ENCODE assay signal across 26 cellular contexts in the genomic region with DNA sequence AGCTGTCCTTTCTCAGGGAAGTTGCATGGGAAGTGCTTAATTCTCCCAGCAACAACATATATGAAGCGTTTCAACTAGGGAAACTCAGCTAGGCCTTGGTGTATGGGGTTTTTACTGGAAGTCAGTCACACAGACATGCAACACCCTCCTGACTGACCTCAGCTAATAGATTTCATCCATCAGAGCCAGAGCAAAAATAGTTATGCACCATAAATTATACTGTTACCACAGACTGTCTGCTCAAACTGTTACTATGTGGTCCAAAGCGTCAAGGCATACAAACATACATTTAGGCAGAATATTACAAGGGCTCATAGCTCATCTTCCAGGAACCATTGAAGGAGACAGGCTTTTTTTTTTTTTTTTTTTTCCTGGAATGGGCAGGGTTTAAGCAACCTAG.
"Had no signal": no experiment of that assay in that cellular context is flagged by ENCODE, and none has a peak within 500 bp of the region (broad histone marks: within the 10 kb centered on the region; RNA-seq: fewer than 3 reads in every experiment).

No MANE protein-coding gene starts in this region.

- H3K9ac ChIP-seq: SK-N-SH had no signal

- H3K4me3 ChIP-seq: cardiac muscle cell, SJCRH30 had no signal

- H3K36me3 ChIP-seq: brain microvascular endothelial cell, cardiac muscle cell, SJCRH30, WERI-Rb-1 had no signal

- H3K4me2 ChIP-seq: SK-N-SH had no signal

- H3K27ac ChIP-seq: brain microvascular endothelial cell, cardiac muscle cell, RWPE1, SJCRH30, WERI-Rb-1 had no signal

- H3K27me3 ChIP-seq: brain microvascular endothelial cell, cardiac muscle cell, SJCRH30 had no signal

- H3K9me3 ChIP-seq: SJCRH30, SK-N-SH had no signal

- H3K4me1 ChIP-seq: SJCRH30 had no signal

- ATAC-seq: activated CD4-positive, alpha-beta T cell treated with anti-CD3 and anti-CD28 coated beads for 36 hours; activated T-helper 17 cell treated with anti-CD3 and anti-CD28 coated beads, Interleukin-2, amount 50 U/mL, for 72 hours; Panc1 had no signal

- DNase-seq: activated CD4-positive, alpha-beta memory T cell treated with anti-CD3 and anti-CD28 coated beads, Interleukin-2, amount 10 ng/mL, durations not matched to agents 7 days and 5 days; activated CD4-positive, alpha-beta T cell treated with anti-CD3 and anti-CD28 coated beads for 36 hours; activated CD4-positive, alpha-beta T cell treated with anti-CD3 and anti-CD28 coated beads, Interleukin-2, amount 50 U/mL, for 1 hour; activated gamma-delta T cell; activated naive CD4-positive, alpha-beta T cell treated with anti-CD3 and anti-CD28 coated beads, Interleukin-2, amount 10 ng/mL, durations not matched to agents 7 days and 5 days; activated naive CD8-positive, alpha-beta T cell treated with anti-CD3 and anti-CD28 coated beads for 36 hours; activated T-cell treated with anti-CD3 and anti-CD28 coated beads for 4 hours; activated T-cell treated with anti-CD3 and anti-CD28 coated beads, Interleukin-2, amount 50 U/mL, for 48 hours; brain microvascular endothelial cell; Karpas-422; NCI-H1105; NCI-H1436; NCI-H1694 treated with DMSO at 0.1 percent for 48 hours; NCI-H2029 treated with DMSO at 0.1 percent for 48 hours; NCI-H345; NCI-H510A; NCI-H69; Right ventricle myocardium superior; SJCRH30; SK-N-SH; T-helper 1 cell; WERI-Rb-1 had no signal
